1 cellular context compared by ENCODE assay signal in genomic region chr12:20549115-20549719, GRCh38.
TF ChIP-seq lines count a peak whose summit lies in the region.

No MANE protein-coding gene starts in this region.

TF ChIP-seq in A549, 52 proteins besides CTCF, POLR2A, EP300 and RAD21 (continued from another document):
- TF ChIP-seq ELK1 (IDR thresholded peaks at IDR 0.05; ENCODE audit: low read depth, low read length) (no peak), MAX (IDR thresholded peaks at IDR 0.05) (no peak)
